ENCODE assay signal across 19 cellular contexts in genomic region chr3:112813016-112813415, GRCh38. TPM values are rescaled to one million over a fixed set of nuclear protein-coding genes. Genes with fewer than 3 reads are reported as not detected.
DNase-seq lines count a peak whose midpoint lies in the region; ATAC-seq and TF ChIP-seq lines count a peak whose summit lies in the region.
"Had no signal": no experiment of that assay in that cellular context is flagged by ENCODE, and none has a peak within 500 bp of the region (broad histone marks: within the 10 kb centered on the region; RNA-seq: fewer than 3 reads in every experiment).

No MANE protein-coding gene starts in this region.

- H3K4me1 Mint-ChIP-seq in activated B cell treated with CpG ODN at 0.5 μM for 24 hours, result peaks cover 42% of the 10 kb centered on the region

- peak overlapping the region; percentile 21 for H3K4me2 ChIP-seq in GM23248 (ENCODE audit: unreplicated experiment)

- no peaks in the 10 kb centered on the region for H3K27me3 ChIP-seq in GM23248 (replicated peaks; ENCODE audit: insufficient read depth)
- no peaks in the 10 kb centered on the region for H3K27me3 ChIP-seq in mucosa of rectum (ENCODE audit: control insufficient read depth in 2 of 2, insufficient read depth in 2 of 2, low read length in 2 of 2)
- H3K27me3 ChIP-seq in stomach, result no peaks in the 10 kb centered on the region
- H3K27me3 ChIP-seq: pancreas, upper lobe of left lung had no signal

- no peaks in the 10 kb centered on the region for H3K9me2 ChIP-seq in GM23248 (ENCODE audit: insufficient read depth)

- no peaks in the 10 kb centered on the region for H3K36me3 Mint-ChIP-seq in activated B cell treated with CpG ODN at 0.5 μM for 24 hours (ENCODE audit: low read depth)

- H3K27ac Mint-ChIP-seq in activated B cell treated with CpG ODN at 0.5 μM for 24 hours, result peak overlapping the region; percentile 79
- H3K27ac Mint-ChIP-seq: activated naive CD8-positive, alpha-beta T cell treated with anti-CD3 and anti-CD28 coated beads, Interleukin-2, amount 10 ng/mL, durations not matched to agents 7 days and 5 days had no signal

- peaks cover 9% of the 10 kb centered on the region for H3K9me3 Mint-ChIP-seq in activated B cell treated with CpG ODN at 0.5 μM for 24 hours
- H3K9me3 Mint-ChIP-seq: activated naive CD8-positive, alpha-beta T cell treated with anti-CD3 and anti-CD28 coated beads, Interleukin-2, amount 10 ng/mL, durations not matched to agents 7 days and 5 days; activated T-cell treated with anti-CD3 and anti-CD28 coated beads, Interleukin-2, amount 50 U/mL, for 4 hours had no signal

- DNase-seq in GM23248 (peak; percentile 31), activated B cell treated with CpG ODN at 0.5 μM for 24 hours (no peak), stomach (no peak), GM20000 (ENCODE audit: low spot score) (no peak), HuH-7 (ENCODE audit: low spot score) (no peak)
- DNase-seq: activated CD4-positive, alpha-beta T cell treated with anti-CD3 and anti-CD28 coated beads, Interleukin-2, amount 50 U/mL, for 48 hours; activated naive CD8-positive, alpha-beta T cell treated with anti-CD3 and anti-CD28 coated beads, Interleukin-2, amount 10 ng/mL, durations not matched to agents 7 days and 5 days; activated T-cell treated with anti-CD3 and anti-CD28 coated beads, Interleukin-2, amount 50 U/mL, for 4 hours; DMS79 treated with DMSO at 0.1 percent for 48 hours; kidney; NCI-H1436 treated with DMSO at 0.1 percent for 48 hours; NCI-H226; pancreas had no signal

- ATAC-seq in activated B cell treated with CpG ODN at 0.5 μM for 24 hours (ENCODE audit: low read depth) (no peak), HG03159 (IDR thresholded peaks at IDR 0.05; ENCODE audit: unreplicated experiment) (no peak)
- ATAC-seq: activated T-cell treated with anti-CD3 and anti-CD28 coated beads, Interleukin-2, amount 50 U/mL, for 4 hours had no signal

- H3K27ac ChIP-seq in GM23248 (peak overlapping the region; percentile 89), mucosa of rectum (ENCODE audit: low read depth in 2 of 2, low read length in 2 of 2) (peak overlapping the region; percentile 13 to 28), stomach (peak overlapping the region in 3 of 5 donors; percentile 37 to 73 (median 62))
- H3K27ac ChIP-seq: C4-2B, pancreas had no signal

- peak overlapping the region; percentile 44 for H3K4me3 Mint-ChIP-seq in activated B cell treated with CpG ODN at 0.5 μM for 24 hours
- H3K4me3 Mint-ChIP-seq: activated naive CD8-positive, alpha-beta T cell treated with anti-CD3 and anti-CD28 coated beads, Interleukin-2, amount 10 ng/mL, durations not matched to agents 7 days and 5 days; activated T-cell treated with anti-CD3 and anti-CD28 coated beads, Interleukin-2, amount 50 U/mL, for 4 hours had no signal

- H2AFZ ChIP-seq in GM23248, result peak overlapping the region; percentile 58

- H3K36me3 ChIP-seq in GM23248 (ENCODE audit: low read depth) (no peaks in the 10 kb centered on the region), mucosa of rectum (ENCODE audit: control insufficient read depth in 2 of 2, insufficient read depth in 2 of 2, low read length in 2 of 2) (no peaks in the 10 kb centered on the region), stomach (no peaks in the 10 kb centered on the region)
- H3K36me3 ChIP-seq: HAP-1, pancreas, upper lobe of left lung had no signal

- no peak for TF ChIP-seq POLR2A in stomach (IDR thresholded peaks at IDR 0.05)

- H3K4me1 ChIP-seq in GM23248 (ENCODE audit: insufficient read depth), result peaks cover 47% of the 10 kb centered on the region
- peaks cover 0 to 8% of the 10 kb centered on the region in 2 donors for H3K4me1 ChIP-seq in mucosa of rectum (ENCODE audit: control insufficient read depth in 2 of 2, insufficient read depth in 2 of 2, low read length in 2 of 2)
- H3K4me1 ChIP-seq in stomach, result peaks cover 0 to 32% (median 16%) of the 10 kb centered on the region in 4 donors
- H3K4me1 ChIP-seq: HAP-1, pancreas had no signal

- CTCF ChIA-PET in activated B cell treated with CpG ODN at 0.5 μM for 24 hours (lab: Charles Lee), result interaction anchor here (1.0 to 1.7 kb wide), 6 partner anchors 69 to 231 kb away, joined by 3 to 14 read pairs (median 5); partner anchors contain the start of gene CD200R1

- intact Hi-C loops in activated B cell treated with CpG ODN at 0.5 μM for 24 hours (cut with micrococcal nuclease), result loop anchor here (1.0 to 2.0 kb wide), 5 partner anchors 45 to 160 kb away; no protein-coding TSS in a partner anchor
- intact Hi-C loops in stomach (cut with DNase I; ENCODE audit: low total_unique reads), result loop anchor here (10.0 kb wide), 1 partner anchor 78 kb away; no protein-coding TSS in a partner anchor

- POLR2A ChIA-PET in activated B cell treated with CpG ODN at 0.5 μM for 24 hours (lab: Charles Lee), result interaction anchor here (0.7 to 1.8 kb wide), 6 partner anchors 39 to 206 kb away, joined by 3 to 11 read pairs (median 6); partner anchors contain the start of genes CD200R1 and GTPBP8

- WGBS in GM23248 (ENCODE audit: low coverage in 1 of 2, low lambda C conversion rate in 2 of 2, missing lambda C conversion rate in 2 of 2), 2 experiments, result 24 to 37% methylated on average over 2 of the region's 2 CpGs
- 63 to 76% (median 67%) methylated on average over 2 of the region's 2 CpGs for WGBS in stomach, 5 donors

- peaks cover 50% of the 10 kb centered on the region for H3F3A ChIP-seq in GM23248 (ENCODE audit: insufficient read depth)

- no peaks in the 10 kb centered on the region for H3K27me3 Mint-ChIP-seq in activated B cell treated with CpG ODN at 0.5 μM for 24 hours
- H3K27me3 Mint-ChIP-seq: activated naive CD8-positive, alpha-beta T cell treated with anti-CD3 and anti-CD28 coated beads, Interleukin-2, amount 10 ng/mL, durations not matched to agents 7 days and 5 days had no signal

- no peaks in the 10 kb centered on the region for H4K20me1 ChIP-seq in GM23248 (ENCODE audit: insufficient read depth)

- H3K9ac ChIP-seq in GM23248 (no peak overlapping the region), mucosa of rectum (ENCODE audit: low read depth in 1 of 2, low read length in 2 of 2) (no peak overlapping the region)

- TF ChIP-seq CTCF in activated B cell treated with CpG ODN at 0.5 μM for 24 hours (IDR thresholded peaks at IDR 0.05) (no peak), stomach (IDR thresholded peaks at IDR 0.05) (no peak), GM20000 (IDR thresholded peaks at IDR 0.05; ENCODE audit: extremely low read depth, missing control alignments) (no peak)

- no peaks in the 10 kb centered on the region for H3K79me2 ChIP-seq in GM23248 (ENCODE audit: insufficient read depth)

- no peak overlapping the region for H3K4me3 ChIP-seq in GM23248
- H3K4me3 ChIP-seq in mucosa of rectum (ENCODE audit: low read length in 2 of 2), result no peak overlapping the region
- H3K4me3 ChIP-seq in stomach, result no peak overlapping the region
- H3K4me3 ChIP-seq: HAP-1, pancreas, upper lobe of left lung had no signal

- in situ Hi-C loops in GM23248 (cut with MboI), result no loop called here

- H3K9me3 ChIP-seq in GM23248 (ENCODE audit: low read depth) (no peaks in the 10 kb centered on the region), mucosa of rectum (ENCODE audit: control insufficient read depth in 2 of 2, low read length in 2 of 2) (no peaks in the 10 kb centered on the region), stomach (no peaks in the 10 kb centered on the region)
- H3K9me3 ChIP-seq: HAP-1, pancreas, upper lobe of left lung had no signal

- TF ChIP-seq EP300 in stomach (IDR thresholded peaks at IDR 0.05), result no peak

RNA-seq across cellular contexts. Expression of gene CD200R1L, which starts 33.6 kb away (rescaled TPM):
- not detected in 2 replicates for total RNA-seq in GM23248 (2014; rRNA removed; shearing (Covaris generic))
- polyA plus RNA-seq in GM23248 (2016; fragmentation: Nextera tagmentation; extraction: Ambion mirVana), result not detected in 2 replicates
- total RNA-seq in activated B cell treated with CpG ODN at 0.5 μM for 24 hours, result not detected in 2 replicates
- not detected for total RNA-seq in stomach
- polyA plus RNA-seq in stomach, result not detected
- total RNA-seq: activated naive CD8-positive, alpha-beta T cell treated with anti-CD3 and anti-CD28 coated beads, Interleukin-2, amount 10 ng/mL, durations not matched to agents 7 days and 5 days; activated T-cell treated with anti-CD3 and anti-CD28 coated beads, Interleukin-2, amount 50 U/mL, for 4 hours; kidney; pancreas; SK-MEL-5; upper lobe of left lung had no signal
- polyA plus RNA-seq: pancreas had no signal

Comparison
In these comparisons a context has a peak if more than half of its experiments do, and no peak if none do; other contexts are left out.
1. H3K27ac ChIP-seq: peak in every context shown above with its lines; median percentile 89 in GM23248; 62 in stomach; 20 in mucosa of rectum.